ENCODE assay signal across 1 cellular context in the genomic region with DNA sequence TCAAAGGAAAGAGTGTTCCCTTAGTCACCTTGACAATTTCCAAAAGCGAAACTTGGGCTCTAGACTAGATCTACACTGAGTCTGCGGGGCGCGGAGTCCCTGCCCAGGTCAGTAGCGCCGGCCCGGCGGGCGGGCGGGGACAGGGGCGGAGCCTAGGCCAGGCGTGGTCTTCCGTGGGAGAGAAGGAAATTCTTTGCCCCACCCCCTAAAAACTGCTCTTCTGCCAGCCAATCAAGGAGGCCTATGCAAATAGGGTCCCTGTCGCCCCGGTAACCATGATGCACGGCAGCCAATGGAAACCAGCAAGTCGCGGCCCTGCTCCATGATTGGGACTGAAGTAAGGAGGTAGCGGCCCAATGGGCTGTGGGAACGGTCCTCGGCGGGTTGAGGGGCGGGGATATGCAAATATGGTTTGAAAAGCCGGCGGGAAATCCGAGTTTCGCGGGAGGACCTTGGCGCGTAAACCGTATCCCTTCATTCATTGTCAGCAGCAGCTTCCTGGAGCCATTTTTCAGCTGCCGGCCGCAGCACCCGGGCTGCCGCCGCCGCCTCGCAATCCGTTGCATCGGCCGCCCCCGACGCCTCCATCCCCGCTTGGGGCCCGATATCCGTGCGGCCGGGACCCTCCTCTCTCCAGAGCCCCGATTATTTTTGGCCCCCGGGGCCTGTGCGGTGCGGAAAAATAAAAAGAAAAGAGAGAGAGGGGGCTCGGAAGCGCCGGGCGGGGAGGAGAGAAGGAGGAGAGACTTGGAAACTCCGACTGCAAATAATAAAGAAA.
TF ChIP-seq lines count a peak whose summit lies in the region.

A gene (plus strand): TSS at position 477 of the 778 bp plus-strand sequence. CDS start 354 bp downstream, outside the sequence.

TF ChIP-seq in HepG2, 621 proteins besides CTCF, POLR2A, EP300 and RAD21 (continued from another document and continues in another):
- TF ChIP-seq, protein P1, sequence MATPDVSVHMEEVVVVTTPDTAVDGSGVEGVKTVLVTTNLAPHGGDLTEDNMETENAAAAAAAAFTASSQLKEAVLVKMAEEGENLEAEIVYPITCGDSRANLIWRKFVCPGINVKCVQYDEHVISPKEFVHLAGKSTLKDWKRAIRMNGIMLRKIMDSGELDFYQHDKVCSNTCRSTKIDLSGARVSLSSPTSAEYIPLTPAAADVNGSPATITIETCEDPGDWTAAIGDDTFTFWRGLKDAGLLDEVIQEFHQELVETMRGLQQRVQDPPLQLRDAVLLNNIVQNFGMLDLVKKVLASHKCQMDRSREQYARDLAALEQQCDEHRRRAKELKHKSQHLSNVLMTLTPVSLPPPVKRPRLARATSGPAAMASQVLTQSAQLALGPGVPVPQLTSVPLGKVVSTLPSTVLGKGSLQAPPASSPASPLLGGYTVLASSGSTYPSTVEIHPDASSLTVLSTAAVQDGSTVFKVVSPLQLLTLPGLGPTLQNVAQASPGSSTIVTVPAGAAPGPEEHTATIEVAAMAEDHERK (CRISPR knock-in tag; IDR thresholded peaks at IDR 0.05; ENCODE audit: low read depth) = no peak
- TF ChIP-seq MAF1 (CRISPR knock-in tag; IDR thresholded peaks at IDR 0.05; ENCODE audit: borderline replicate concordance) (peak; percentile 82), HDAC6 (IDR thresholded peaks at IDR 0.05; ENCODE audit: low read depth, low read length) (no peak), MTA1 (CRISPR knock-in tag; IDR thresholded peaks at IDR 0.05; ENCODE audit: borderline replicate concordance) (no peak), MLLT10 (CRISPR knock-in tag; IDR thresholded peaks at IDR 0.05) (no peak), CENPT (CRISPR knock-in tag; IDR thresholded peaks at IDR 0.05; ENCODE audit: low read depth) (0 out of 2 replicates have a peak, but pooled peaks have one; percentile 54), KDM6A (CRISPR knock-in tag; IDR thresholded peaks at IDR 0.05; ENCODE audit: low read depth) (no peak), ZNF496 (CRISPR knock-in tag; IDR thresholded peaks at IDR 0.05; ENCODE audit: insufficient replicate concordance) (no peak), ZFP36L2 (CRISPR knock-in tag; IDR thresholded peaks at IDR 0.05) (no peak), ZNF468 (CRISPR knock-in tag; IDR thresholded peaks at IDR 0.05) (no peak; the same call in 1 of the 2 replicates), NCOA1 (CRISPR knock-in tag; IDR thresholded peaks at IDR 0.05) (no peak), KDM4B (CRISPR knock-in tag; IDR thresholded peaks at IDR 0.05) (no peak), FIP1L1 (IDR thresholded peaks at IDR 0.05; ENCODE audit: borderline replicate concordance, insufficient read depth, low read depth, low read length) (no peak), ZNF746 (CRISPR knock-in tag; IDR thresholded peaks at IDR 0.05) (peak; percentile 93), NFKB2 (CRISPR knock-in tag; IDR thresholded peaks at IDR 0.05; ENCODE audit: borderline replicate concordance) (peak; percentile 90), ZNF777 (CRISPR knock-in tag; IDR thresholded peaks at IDR 0.05) (peak; percentile 70), NFE2L2 (IDR thresholded peaks at IDR 0.05; ENCODE audit: low read length) (no peak), ZNF552 (CRISPR knock-in tag; IDR thresholded peaks at IDR 0.05; ENCODE audit: borderline replicate concordance) (peak; percentile 37; the same call in 1 of the 2 replicates), CCDC6 (CRISPR knock-in tag; IDR thresholded peaks at IDR 0.05) (peak; percentile 99), NCOA5 (CRISPR knock-in tag; IDR thresholded peaks at IDR 0.05) (no peak), MED1 (CRISPR knock-in tag; IDR thresholded peaks at IDR 0.05) (peak; percentile 63), ADNP (CRISPR knock-in tag; IDR thresholded peaks at IDR 0.05) (no peak)
- TF ChIP-seq, protein P2, sequence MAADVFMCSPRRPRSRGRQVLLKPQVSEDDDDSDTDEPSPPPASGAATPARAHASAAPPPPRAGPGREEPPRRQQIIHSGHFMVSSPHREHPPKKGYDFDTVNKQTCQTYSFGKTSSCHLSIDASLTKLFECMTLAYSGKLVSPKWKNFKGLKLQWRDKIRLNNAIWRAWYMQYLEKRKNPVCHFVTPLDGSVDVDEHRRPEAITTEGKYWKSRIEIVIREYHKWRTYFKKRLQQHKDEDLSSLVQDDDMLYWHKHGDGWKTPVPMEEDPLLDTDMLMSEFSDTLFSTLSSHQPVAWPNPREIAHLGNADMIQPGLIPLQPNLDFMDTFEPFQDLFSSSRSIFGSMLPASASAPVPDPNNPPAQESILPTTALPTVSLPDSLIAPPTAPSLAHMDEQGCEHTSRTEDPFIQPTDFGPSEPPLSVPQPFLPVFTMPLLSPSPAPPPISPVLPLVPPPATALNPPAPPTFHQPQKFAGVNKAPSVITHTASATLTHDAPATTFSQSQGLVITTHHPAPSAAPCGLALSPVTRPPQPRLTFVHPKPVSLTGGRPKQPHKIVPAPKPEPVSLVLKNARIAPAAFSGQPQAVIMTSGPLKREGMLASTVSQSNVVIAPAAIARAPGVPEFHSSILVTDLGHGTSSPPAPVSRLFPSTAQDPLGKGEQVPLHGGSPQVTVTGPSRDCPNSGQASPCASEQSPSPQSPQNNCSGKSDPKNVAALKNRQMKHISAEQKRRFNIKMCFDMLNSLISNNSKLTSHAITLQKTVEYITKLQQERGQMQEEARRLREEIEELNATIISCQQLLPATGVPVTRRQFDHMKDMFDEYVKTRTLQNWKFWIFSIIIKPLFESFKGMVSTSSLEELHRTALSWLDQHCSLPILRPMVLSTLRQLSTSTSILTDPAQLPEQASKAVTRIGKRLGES (CRISPR knock-in tag; IDR thresholded peaks at IDR 0.05; ENCODE audit: borderline replicate concordance) = peak; percentile 90; the same call in 1 of the 2 replicates
- TF ChIP-seq, protein P3, sequence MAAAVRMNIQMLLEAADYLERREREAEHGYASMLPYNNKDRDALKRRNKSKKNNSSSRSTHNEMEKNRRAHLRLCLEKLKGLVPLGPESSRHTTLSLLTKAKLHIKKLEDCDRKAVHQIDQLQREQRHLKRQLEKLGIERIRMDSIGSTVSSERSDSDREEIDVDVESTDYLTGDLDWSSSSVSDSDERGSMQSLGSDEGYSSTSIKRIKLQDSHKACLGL (CRISPR knock-in tag; IDR thresholded peaks at IDR 0.05) = peak; percentile 69; the same call in 1 of the 2 replicates
- TF ChIP-seq, protein P4, sequence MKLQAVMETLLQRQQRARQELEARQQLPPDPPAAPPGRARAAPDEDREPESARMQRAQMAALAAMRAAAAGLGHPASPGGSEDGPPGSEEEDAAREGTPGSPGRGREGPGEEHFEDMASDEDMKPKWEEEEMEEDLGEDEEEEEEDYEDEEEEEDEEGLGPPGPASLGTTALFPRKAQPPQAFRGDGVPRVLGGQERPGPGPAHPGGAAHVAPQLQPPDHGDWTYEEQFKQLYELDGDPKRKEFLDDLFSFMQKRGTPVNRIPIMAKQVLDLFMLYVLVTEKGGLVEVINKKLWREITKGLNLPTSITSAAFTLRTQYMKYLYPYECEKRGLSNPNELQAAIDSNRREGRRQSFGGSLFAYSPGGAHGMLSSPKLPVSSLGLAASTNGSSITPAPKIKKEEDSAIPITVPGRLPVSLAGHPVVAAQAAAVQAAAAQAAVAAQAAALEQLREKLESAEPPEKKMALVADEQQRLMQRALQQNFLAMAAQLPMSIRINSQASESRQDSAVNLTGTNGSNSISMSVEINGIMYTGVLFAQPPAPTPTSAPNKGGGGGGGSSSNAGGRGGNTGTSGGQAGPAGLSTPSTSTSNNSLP (IDR thresholded peaks at IDR 0.05; ENCODE audit: low read depth, low read length) = 0 out of 2 replicates have a peak, but pooled peaks have one; percentile 11
- TF ChIP-seq, protein P5, sequence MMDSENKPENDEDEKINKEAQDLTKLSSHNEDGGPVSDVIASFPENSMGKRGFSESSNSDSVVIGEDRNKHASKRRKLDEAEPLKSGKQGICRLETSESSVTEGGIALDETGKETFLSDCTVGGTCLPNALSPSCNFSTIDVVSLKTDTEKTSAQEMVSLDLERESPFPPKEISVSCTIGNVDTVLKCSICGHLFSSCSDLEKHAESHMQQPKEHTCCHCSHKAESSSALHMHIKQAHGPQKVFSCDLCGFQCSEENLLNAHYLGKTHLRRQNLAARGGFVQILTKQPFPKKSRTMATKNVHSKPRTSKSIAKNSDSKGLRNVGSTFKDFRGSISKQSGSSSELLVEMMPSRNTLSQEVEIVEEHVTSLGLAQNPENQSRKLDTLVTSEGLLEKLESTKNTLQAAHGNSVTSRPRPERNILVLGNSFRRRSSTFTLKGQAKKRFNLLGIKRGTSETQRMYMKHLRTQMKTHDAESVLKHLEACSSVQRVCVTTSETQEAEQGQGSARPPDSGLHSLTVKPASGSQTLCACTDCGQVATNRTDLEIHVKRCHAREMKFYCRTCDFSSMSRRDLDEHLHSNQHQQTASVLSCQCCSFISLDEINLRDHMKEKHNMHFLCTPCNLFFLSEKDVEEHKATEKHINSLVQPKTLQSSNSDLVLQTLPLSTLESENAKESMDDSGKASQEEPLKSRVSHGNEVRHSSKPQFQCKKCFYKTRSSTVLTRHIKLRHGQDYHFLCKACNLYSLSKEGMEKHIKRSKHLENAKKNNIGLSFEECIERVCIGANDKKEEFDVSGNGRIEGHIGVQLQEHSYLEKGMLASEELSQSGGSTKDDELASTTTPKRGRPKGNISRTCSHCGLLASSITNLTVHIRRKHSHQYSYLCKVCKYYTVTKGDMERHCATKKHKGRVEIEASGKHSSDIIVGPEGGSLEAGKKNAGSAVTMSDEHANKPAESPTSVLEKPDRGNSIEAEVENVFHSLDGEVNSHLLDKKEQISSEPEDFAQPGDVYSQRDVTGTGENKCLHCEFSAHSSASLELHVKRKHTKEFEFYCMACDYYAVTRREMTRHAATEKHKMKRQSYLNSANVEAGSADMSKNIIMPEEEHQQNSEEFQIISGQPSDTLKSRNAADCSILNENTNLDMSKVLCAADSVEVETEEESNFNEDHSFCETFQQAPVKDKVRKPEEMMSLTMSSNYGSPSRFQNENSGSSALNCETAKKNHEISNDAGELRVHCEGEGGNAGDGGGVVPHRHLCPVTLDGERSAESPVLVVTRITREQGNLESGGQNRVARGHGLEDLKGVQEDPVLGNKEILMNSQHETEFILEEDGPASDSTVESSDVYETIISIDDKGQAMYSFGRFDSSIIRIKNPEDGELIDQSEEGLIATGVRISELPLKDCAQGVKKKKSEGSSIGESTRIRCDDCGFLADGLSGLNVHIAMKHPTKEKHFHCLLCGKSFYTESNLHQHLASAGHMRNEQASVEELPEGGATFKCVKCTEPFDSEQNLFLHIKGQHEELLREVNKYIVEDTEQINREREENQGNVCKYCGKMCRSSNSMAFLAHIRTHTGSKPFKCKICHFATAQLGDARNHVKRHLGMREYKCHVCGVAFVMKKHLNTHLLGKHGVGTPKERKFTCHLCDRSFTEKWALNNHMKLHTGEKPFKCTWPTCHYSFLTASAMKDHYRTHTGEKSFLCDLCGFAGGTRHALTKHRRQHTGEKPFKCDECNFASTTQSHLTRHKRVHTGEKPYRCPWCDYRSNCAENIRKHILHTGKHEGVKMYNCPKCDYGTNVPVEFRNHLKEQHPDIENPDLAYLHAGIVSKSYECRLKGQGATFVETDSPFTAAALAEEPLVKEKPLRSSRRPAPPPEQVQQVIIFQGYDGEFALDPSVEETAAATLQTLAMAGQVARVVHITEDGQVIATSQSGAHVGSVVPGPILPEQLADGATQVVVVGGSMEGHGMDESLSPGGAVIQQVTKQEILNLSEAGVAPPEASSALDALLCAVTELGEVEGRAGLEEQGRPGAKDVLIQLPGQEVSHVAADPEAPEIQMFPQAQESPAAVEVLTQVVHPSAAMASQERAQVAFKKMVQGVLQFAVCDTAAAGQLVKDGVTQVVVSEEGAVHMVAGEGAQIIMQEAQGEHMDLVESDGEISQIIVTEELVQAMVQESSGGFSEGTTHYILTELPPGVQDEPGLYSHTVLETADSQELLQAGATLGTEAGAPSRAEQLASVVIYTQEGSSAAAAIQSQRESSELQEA (CRISPR knock-in tag; IDR thresholded peaks at IDR 0.05; ENCODE audit: not compliant biosample characterization) = peak; percentile 58
- TF ChIP-seq, protein P6, sequence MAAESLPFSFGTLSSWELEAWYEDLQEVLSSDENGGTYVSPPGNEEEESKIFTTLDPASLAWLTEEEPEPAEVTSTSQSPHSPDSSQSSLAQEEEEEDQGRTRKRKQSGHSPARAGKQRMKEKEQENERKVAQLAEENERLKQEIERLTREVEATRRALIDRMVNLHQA (CRISPR knock-in tag; IDR thresholded peaks at IDR 0.05) = peak; percentile 93
- TF ChIP-seq, protein P7, sequence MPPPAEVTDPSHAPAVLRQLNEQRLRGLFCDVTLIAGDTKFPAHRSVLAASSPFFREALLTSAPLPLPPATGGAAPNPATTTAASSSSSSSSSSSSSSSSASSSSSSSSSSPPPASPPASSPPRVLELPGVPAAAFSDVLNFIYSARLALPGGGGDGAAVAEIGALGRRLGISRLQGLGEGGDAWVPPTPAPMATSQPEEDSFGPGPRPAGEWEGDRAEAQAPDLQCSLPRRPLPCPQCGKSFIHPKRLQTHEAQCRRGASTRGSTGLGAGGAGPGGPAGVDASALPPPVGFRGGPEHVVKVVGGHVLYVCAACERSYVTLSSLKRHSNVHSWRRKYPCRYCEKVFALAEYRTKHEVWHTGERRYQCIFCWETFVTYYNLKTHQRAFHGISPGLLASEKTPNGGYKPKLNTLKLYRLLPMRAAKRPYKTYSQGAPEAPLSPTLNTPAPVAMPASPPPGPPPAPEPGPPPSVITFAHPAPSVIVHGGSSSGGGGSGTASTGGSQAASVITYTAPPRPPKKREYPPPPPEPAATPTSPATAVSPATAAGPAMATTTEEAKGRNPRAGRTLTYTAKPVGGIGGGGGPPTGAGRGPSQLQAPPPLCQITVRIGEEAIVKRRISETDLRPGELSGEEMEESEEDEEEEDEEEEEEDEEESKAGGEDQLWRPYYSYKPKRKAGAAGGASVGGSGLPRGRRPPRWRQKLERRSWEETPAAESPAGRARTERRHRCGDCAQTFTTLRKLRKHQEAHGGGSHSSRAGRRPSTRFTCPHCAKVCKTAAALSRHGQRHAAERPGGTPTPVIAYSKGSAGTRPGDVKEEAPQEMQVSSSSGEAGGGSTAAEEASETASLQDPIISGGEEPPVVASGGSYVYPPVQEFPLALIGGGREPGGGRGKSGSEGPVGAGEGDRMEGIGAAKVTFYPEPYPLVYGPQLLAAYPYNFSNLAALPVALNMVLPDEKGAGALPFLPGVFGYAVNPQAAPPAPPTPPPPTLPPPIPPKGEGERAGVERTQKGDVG (CRISPR knock-in tag; IDR thresholded peaks at IDR 0.05; ENCODE audit: borderline replicate concordance) = 0 out of 2 replicates have a peak, but pooled peaks have one; percentile 26
